Comparison of ENCODE assay signal across 8 cellular contexts in genomic region chr20:25750765-25751696, GRCh38. TPM values are rescaled to one million over a fixed set of nuclear protein-coding genes. Genes with fewer than 3 reads are reported as not detected.
A peak's percentile ranks its signal among the peaks of the same experiment; 100 is the strongest.
DNase-seq lines count a peak whose midpoint lies in the region; ATAC-seq, FAIRE-seq and TF ChIP-seq lines count a peak whose summit lies in the region.

No MANE protein-coding gene starts in this region.

- no peak for DNase-seq in ascending aorta (ENCODE audit: low spot score in 2 of 2)
- peak; percentile 86 for DNase-seq in spleen
- DNase-seq in H54 (ENCODE audit: insufficient read length, low spot score) = no peak
- DNase-seq in posterior vena cava (ENCODE audit: low spot score) = no peak

- H3K9me3 ChIP-seq in ascending aorta (no peaks in the 10 kb centered on the region), spleen (no peaks in the 10 kb centered on the region)

- H3K4me3 ChIP-seq in ascending aorta (peak overlapping the region; percentile 48 to 60), iPS-11a (ENCODE audit: low read depth, low read length) (peak overlapping the region; percentile 10), spleen (peak overlapping the region; percentile 14 to 67 (median 32))

- H3K27me3 ChIP-seq in ascending aorta = no peaks in the 10 kb centered on the region
- no peaks in the 10 kb centered on the region for H3K27me3 ChIP-seq in spleen (replicated peaks in 1 of 7)

- H3K27ac ChIP-seq in ascending aorta (no peak overlapping the region), spleen (peak overlapping the region in 2 of 8 donors; percentile 26 to 43)

- no peaks in the 10 kb centered on the region for H3K36me3 ChIP-seq in ascending aorta
- no peaks in the 10 kb centered on the region for H3K36me3 ChIP-seq in spleen

- intact Hi-C loops in ascending aorta (cut with DNase I) = no loop called here
- intact Hi-C loops in spleen (cut with DNase I; ENCODE audit: low total_unique reads) = no loop called here
- intact Hi-C loops in posterior vena cava (cut with DNase I) = no loop called here

- no peak for TF ChIP-seq POLR2A in spleen (IDR thresholded peaks at IDR 0.05)
- TF ChIP-seq POLR2A in H54 (IDR thresholded peaks at IDR 0.05; ENCODE audit: low read depth, low read length) = no peak

- no peak for TF ChIP-seq CTCF in ascending aorta (IDR thresholded peaks at IDR 0.05)
- no peak for TF ChIP-seq CTCF in spleen (IDR thresholded peaks at IDR 0.05 in 8 of 11, conservative IDR thresholded peaks at IDR 0.05 in 3 of 11)

- ATAC-seq in GM18868 (IDR thresholded peaks at IDR 0.05; ENCODE audit: unreplicated experiment) (peak; percentile 96), HG03354 (IDR thresholded peaks at IDR 0.05; ENCODE audit: poor library complexity, severe bottlenecking, unreplicated experiment) (peak; percentile 94), SK-N-SH treated with all-trans-retinoic acid at 6 μM for 48 hours (peak; percentile 92)

- 23 to 59% (median 44%) methylated on average over 35 to 36 of the region's 36 CpGs for WGBS in spleen, 5 donors

- no peak for FAIRE-seq in H54 (lab: Jason Lieb, UNC)

- no peaks in the 10 kb centered on the region for H3K4me1 ChIP-seq in ascending aorta
- H3K4me1 ChIP-seq in spleen = peaks cover 0 to 5% (median 0%) of the 10 kb centered on the region in 6 donors

TF ChIP-seq in SK-N-SH treated with all-trans-retinoic acid at 6 μM for 48 hours, 23 proteins besides CTCF, POLR2A, EP300 and RAD21:
- TF ChIP-seq ZNF565 (CRISPR knock-in tag; conservative IDR thresholded peaks at IDR 0.05; ENCODE audit: low read depth) (no peak), TCF4 (CRISPR knock-in tag; IDR thresholded peaks at IDR 0.05; ENCODE audit: borderline replicate concordance) (no peak), TOX (CRISPR knock-in tag; IDR thresholded peaks at IDR 0.05; ENCODE audit: borderline replicate concordance) (no peak), PATZ1 (CRISPR knock-in tag; IDR thresholded peaks at IDR 0.05; ENCODE audit: borderline replicate concordance) (no peak), RARB (CRISPR knock-in tag; IDR thresholded peaks at IDR 0.05) (no peak), POU6F1 (CRISPR knock-in tag; IDR thresholded peaks at IDR 0.05; ENCODE audit: borderline replicate concordance, low read depth) (no peak), ZFP30 (CRISPR knock-in tag; IDR thresholded peaks at IDR 0.05) (no peak), ZNF70 (CRISPR knock-in tag; IDR thresholded peaks at IDR 0.05) (no peak), OSR1 (CRISPR knock-in tag; IDR thresholded peaks at IDR 0.05) (no peak), ZC3H10 (CRISPR knock-in tag; IDR thresholded peaks at IDR 0.05) (no peak), ISL1 (CRISPR knock-in tag; IDR thresholded peaks at IDR 0.05) (no peak), ZNF8 (CRISPR knock-in tag; IDR thresholded peaks at IDR 0.05) (no peak)
- TF ChIP-seq, protein P1, sequence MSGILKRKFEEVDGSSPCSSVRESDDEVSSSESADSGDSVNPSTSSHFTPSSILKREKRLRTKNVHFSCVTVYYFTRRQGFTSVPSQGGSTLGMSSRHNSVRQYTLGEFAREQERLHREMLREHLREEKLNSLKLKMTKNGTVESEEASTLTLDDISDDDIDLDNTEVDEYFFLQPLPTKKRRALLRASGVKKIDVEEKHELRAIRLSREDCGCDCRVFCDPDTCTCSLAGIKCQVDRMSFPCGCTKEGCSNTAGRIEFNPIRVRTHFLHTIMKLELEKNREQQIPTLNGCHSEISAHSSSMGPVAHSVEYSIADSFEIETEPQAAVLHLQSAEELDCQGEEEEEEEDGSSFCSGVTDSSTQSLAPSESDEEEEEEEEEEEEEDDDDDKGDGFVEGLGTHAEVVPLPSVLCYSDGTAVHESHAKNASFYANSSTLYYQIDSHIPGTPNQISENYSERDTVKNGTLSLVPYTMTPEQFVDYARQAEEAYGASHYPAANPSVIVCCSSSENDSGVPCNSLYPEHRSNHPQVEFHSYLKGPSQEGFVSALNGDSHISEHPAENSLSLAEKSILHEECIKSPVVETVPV (CRISPR knock-in tag; IDR thresholded peaks at IDR 0.05) = no peak

RNA-seq across cellular contexts. Expression of gene ZNF337, which starts 54.4 kb away (rescaled TPM):
- total RNA-seq in ascending aorta = 3.4 TPM
- 10 to 100 TPM; 14.2 to 21.9 (median 16.5) TPM for total RNA-seq in spleen
- polyA plus RNA-seq in spleen = 10 to 100 TPM in 2 of 3 donors, 1 to 10 TPM in 1; 8.7 to 16.6 (median 13.3) TPM
- 10 to 100 TPM; 10.1 TPM for total RNA-seq in posterior vena cava
